Comparison of ENCODE assay signal across 8 cellular contexts in the genomic region with DNA sequence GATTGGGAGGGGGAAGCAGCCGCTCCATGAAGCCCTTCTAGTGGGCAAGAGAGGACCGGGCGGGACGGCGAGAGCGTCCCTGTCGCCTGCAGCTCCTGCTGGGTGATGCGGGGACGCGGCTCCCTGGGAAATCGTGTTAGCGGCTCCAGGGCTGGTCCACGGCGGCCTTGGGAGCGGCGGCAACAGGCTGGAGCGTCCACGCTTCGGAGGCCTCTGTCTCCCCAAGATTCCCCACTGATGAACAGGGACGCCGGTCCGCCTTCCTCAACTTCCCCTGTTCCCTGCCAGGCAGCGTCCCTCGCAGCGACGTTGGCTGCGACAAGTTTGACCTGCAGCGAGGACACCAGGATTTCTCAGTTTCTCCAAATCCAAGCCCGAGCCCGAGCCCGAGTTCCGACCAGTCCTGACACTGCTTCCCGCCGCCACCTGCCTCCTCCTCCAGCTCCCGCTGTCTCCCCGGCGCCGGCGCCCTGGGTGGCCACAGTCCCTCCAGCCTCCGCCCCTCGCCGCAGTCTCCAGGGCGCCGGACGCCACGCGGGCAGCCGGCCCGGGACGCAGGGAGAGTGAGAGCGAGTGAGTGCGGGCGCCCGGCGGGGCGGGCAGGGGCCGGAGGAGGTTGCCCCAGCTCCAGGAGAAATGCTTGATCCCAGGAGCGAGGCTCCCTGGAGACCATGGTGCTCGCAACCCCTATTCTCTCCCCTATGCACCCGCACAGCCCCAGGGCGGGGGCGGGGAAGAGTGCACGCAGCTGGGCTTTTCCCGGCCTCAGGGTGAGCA.
DNase-seq lines count a peak whose midpoint lies in the region; ATAC-seq and TF ChIP-seq lines count a peak whose summit lies in the region.

No MANE protein-coding gene starts in this region.

- H3K4me3 ChIP-seq in CD8-positive, alpha-beta memory T cell (ENCODE audit: low read length) = no peak overlapping the region

- POLR2A ChIA-PET in CD8-positive, alpha-beta memory T cell (lab: Charles Lee) = no interaction called here
- POLR2A ChIA-PET in activated B cell treated with CpG ODN at 0.5 μM for 24 hours (lab: Charles Lee) = no interaction called here

- peaks cover 0 to 11% (median 7%) of the 10 kb centered on the region in 3 donors for H3K4me1 Mint-ChIP-seq in CD8-positive, alpha-beta memory T cell
- H3K4me1 Mint-ChIP-seq in activated B cell treated with CpG ODN at 0.5 μM for 24 hours (peaks cover 7% of the 10 kb centered on the region), neural crest cell (peaks cover 21% of the 10 kb centered on the region)

- no peak for TF ChIP-seq CTCF in activated B cell treated with CpG ODN at 0.5 μM for 24 hours (IDR thresholded peaks at IDR 0.05)
- no peak for TF ChIP-seq CTCF in neural crest cell (conservative IDR thresholded peaks at IDR 0.05)

- H3K36me3 Mint-ChIP-seq in CD8-positive, alpha-beta memory T cell = no peaks in the 10 kb centered on the region
- H3K36me3 Mint-ChIP-seq in activated B cell treated with CpG ODN at 0.5 μM for 24 hours (ENCODE audit: low read depth) (no peaks in the 10 kb centered on the region), neural crest cell (ENCODE audit: low read depth) (no peaks in the 10 kb centered on the region)

- H3K27ac Mint-ChIP-seq in CD8-positive, alpha-beta memory T cell = no peak overlapping the region
- H3K27ac Mint-ChIP-seq in activated B cell treated with CpG ODN at 0.5 μM for 24 hours (no peak overlapping the region), neural crest cell (ENCODE audit: unreplicated experiment) (no peak overlapping the region)

- no peak for DNase-seq in CD8-positive, alpha-beta memory T cell
- peak; percentile 51 for DNase-seq in HuH-7 (ENCODE audit: low spot score)
- DNase-seq in activated B cell treated with CpG ODN at 0.5 μM for 24 hours = no peak
- DNase-seq in glomerular visceral epithelial cell (ENCODE audit: extremely low spot score) = peak; percentile 59
- peak; percentile 53 for DNase-seq in neural crest cell (ENCODE audit: low read depth, low spot score)

- CTCF ChIA-PET in CD8-positive, alpha-beta memory T cell (lab: Charles Lee) = no interaction called here
- CTCF ChIA-PET in activated B cell treated with CpG ODN at 0.5 μM for 24 hours (lab: Charles Lee) = no interaction called here

- peaks cover 57 to 78% of the 10 kb centered on the region in 2 donors for H3K27me3 Mint-ChIP-seq in CD8-positive, alpha-beta memory T cell
- H3K27me3 Mint-ChIP-seq in activated B cell treated with CpG ODN at 0.5 μM for 24 hours (peaks cover 74% of the 10 kb centered on the region), neural crest cell (ENCODE audit: low read depth) (peaks cover 70% of the 10 kb centered on the region)

- intact Hi-C loops in activated B cell treated with CpG ODN at 0.5 μM for 24 hours (cut with micrococcal nuclease) = no loop called here

- H3K27ac ChIP-seq in CD8-positive, alpha-beta memory T cell (ENCODE audit: low read depth, low read length) = no peak overlapping the region

- no peaks in the 10 kb centered on the region for H3K4me1 ChIP-seq in CD8-positive, alpha-beta memory T cell (ENCODE audit: insufficient read depth, low read length)

- no peaks in the 10 kb centered on the region for H3K36me3 ChIP-seq in CD8-positive, alpha-beta memory T cell (ENCODE audit: insufficient read depth, low read length)

- peak overlapping the region in 5 of 7 donors; percentile 49 to 83 (median 65) for H3K4me3 Mint-ChIP-seq in CD8-positive, alpha-beta memory T cell
- peak overlapping the region; percentile 44 for H3K4me3 Mint-ChIP-seq in activated B cell treated with CpG ODN at 0.5 μM for 24 hours
- peak overlapping the region; percentile 89 for H3K4me3 Mint-ChIP-seq in neural crest cell

- H3K9me3 Mint-ChIP-seq in CD8-positive, alpha-beta memory T cell = peaks cover 0 to 2% (median 0%) of the 10 kb centered on the region in 5 donors
- H3K9me3 Mint-ChIP-seq in activated B cell treated with CpG ODN at 0.5 μM for 24 hours = peaks cover 4% of the 10 kb centered on the region
- no peaks in the 10 kb centered on the region for H3K9me3 Mint-ChIP-seq in neural crest cell

- ATAC-seq in activated B cell treated with CpG ODN at 0.5 μM for 24 hours (ENCODE audit: low read depth) (no peak), HG03442 (IDR thresholded peaks at IDR 0.05; ENCODE audit: unreplicated experiment) (no peak), HG03175 (IDR thresholded peaks at IDR 0.05; ENCODE audit: unreplicated experiment) (no peak), GM18502 (IDR thresholded peaks at IDR 0.05; ENCODE audit: poor library complexity, unreplicated experiment) (no peak)

- peaks cover 15% of the 10 kb centered on the region for H3K27me3 ChIP-seq in CD8-positive, alpha-beta memory T cell (ENCODE audit: insufficient read depth, low read length, poor library complexity, severe bottlenecking)

- H3K9me3 ChIP-seq in CD8-positive, alpha-beta memory T cell (ENCODE audit: low read length) = no peaks in the 10 kb centered on the region

Comparison
In these comparisons a context has a peak if more than half of its experiments do, and no peak if none do; other contexts are left out.
1. DNase-seq: peak in HuH-7 (single experiment), glomerular visceral epithelial cell (single experiment) and neural crest cell (single experiment); none in CD8-positive, alpha-beta memory T cell (0 of 5) and activated B cell treated with CpG ODN at 0.5 μM for 24 hours (single experiment).
2. Peak in every context shown above with its lines, with median percentiles within 50 percentile points of each other: H3K4me3 Mint-ChIP-seq.